10 cellular contexts compared by ENCODE assay signal in genomic region chr16:56662357-56663354, GRCh38.
DNase-seq lines count a peak whose midpoint lies in the region; ATAC-seq and TF ChIP-seq lines count a peak whose summit lies in the region.
"Had no signal": no experiment of that assay in that cellular context is flagged by ENCODE, and none has a peak within 500 bp of the region (broad histone marks: within the 10 kb centered on the region; RNA-seq: fewer than 3 reads in every experiment).

No MANE protein-coding gene starts in this region.

- no CpG with 5 or more reads among the region's 48 CpGs for WGBS in iPS DF 6.9 (ENCODE audit: insufficient coverage, insufficient read length)

- no peaks in the 10 kb centered on the region for H3K9me3 Mint-ChIP-seq in activated T-cell treated with anti-CD3 and anti-CD28 coated beads, Interleukin-2, amount 50 U/mL, for 24 hours
- H3K9me3 Mint-ChIP-seq in stimulated activated naive B cell treated with anti-CD40 and anti-IgM and Interleukin-4, amounts not matched to agents 10 μg/mL and 1 μg/mL and 100 μg/mL, for 72 hours, result no peaks in the 10 kb centered on the region

- H3K4me3 Mint-ChIP-seq in activated T-cell treated with anti-CD3 and anti-CD28 coated beads, Interleukin-2, amount 50 U/mL, for 24 hours, result peak overlapping the region; percentile 80
- H3K4me3 Mint-ChIP-seq in stimulated activated naive B cell treated with anti-CD40 and anti-IgM and Interleukin-4, amounts not matched to agents 10 μg/mL and 1 μg/mL and 100 μg/mL, for 72 hours, result peak overlapping the region; percentile 55 to 71

- peaks cover 2% of the 10 kb centered on the region; the same call in 1 of the 2 replicates for H3K4me1 ChIP-seq in iPS DF 6.9 (ENCODE audit: control insufficient read depth, insufficient read depth, low read length)

- no peak for ATAC-seq in stimulated activated naive B cell treated with anti-CD40 and anti-IgM and Interleukin-4, amounts not matched to agents 10 μg/mL and 1 μg/mL and 100 μg/mL, for 72 hours (replicated peaks)
- ATAC-seq in SK-N-SH treated with all-trans-retinoic acid at 6 μM for 48 hours, result no peak
- ATAC-seq: left colon had no signal

- H3K27ac Mint-ChIP-seq in activated T-cell treated with anti-CD3 and anti-CD28 coated beads, Interleukin-2, amount 50 U/mL, for 24 hours, result peak overlapping the region; percentile 85
- peak overlapping the region; percentile 26 for H3K27ac Mint-ChIP-seq in stimulated activated naive B cell treated with anti-CD40 and anti-IgM and Interleukin-4, amounts not matched to agents 10 μg/mL and 1 μg/mL and 100 μg/mL, for 72 hours

- H3K36me3 ChIP-seq in iPS DF 6.9 (ENCODE audit: control insufficient read depth, insufficient read depth, low read length), result no peaks in the 10 kb centered on the region

- no peak overlapping the region for H3K27ac ChIP-seq in iPS DF 6.9 (ENCODE audit: low read length)
- H3K27ac ChIP-seq: HL-60 had no signal

- H3K9me3 ChIP-seq in iPS DF 6.9 (ENCODE audit: control insufficient read depth, insufficient read depth, low read length), result no peaks in the 10 kb centered on the region

- H3K27me3 Mint-ChIP-seq in activated T-cell treated with anti-CD3 and anti-CD28 coated beads, Interleukin-2, amount 50 U/mL, for 24 hours, result peaks cover 15% of the 10 kb centered on the region
- peaks cover 59 to 68% of the 10 kb centered on the region in 2 donors for H3K27me3 Mint-ChIP-seq in stimulated activated naive B cell treated with anti-CD40 and anti-IgM and Interleukin-4, amounts not matched to agents 10 μg/mL and 1 μg/mL and 100 μg/mL, for 72 hours

- H3K4me1 Mint-ChIP-seq in activated T-cell treated with anti-CD3 and anti-CD28 coated beads, Interleukin-2, amount 50 U/mL, for 24 hours (ENCODE audit: low read depth), result peaks cover 26% of the 10 kb centered on the region
- peaks cover 14 to 24% of the 10 kb centered on the region in 2 donors for H3K4me1 Mint-ChIP-seq in stimulated activated naive B cell treated with anti-CD40 and anti-IgM and Interleukin-4, amounts not matched to agents 10 μg/mL and 1 μg/mL and 100 μg/mL, for 72 hours

- H3K4me3 ChIP-seq in iPS DF 6.9 (ENCODE audit: low read length), result peak overlapping the region; percentile 18; the same call in 1 of the 2 replicates

- in situ Hi-C loops in ACHN (cut with HindIII; ENCODE audit: low pct_ligation_motif_present, low pct_unique_long_range_greater_than_20kb, low sequenced_read_pairs), result no loop called here

- H3K27me3 ChIP-seq in iPS DF 6.9 (ENCODE audit: control insufficient read depth, insufficient read depth, low read length), result peaks cover 96% of the 10 kb centered on the region

- H3K36me3 Mint-ChIP-seq in activated T-cell treated with anti-CD3 and anti-CD28 coated beads, Interleukin-2, amount 50 U/mL, for 24 hours (ENCODE audit: low read depth), result peaks cover 3% of the 10 kb centered on the region
- peaks cover 0 to 3% of the 10 kb centered on the region in 2 donors for H3K36me3 Mint-ChIP-seq in stimulated activated naive B cell treated with anti-CD40 and anti-IgM and Interleukin-4, amounts not matched to agents 10 μg/mL and 1 μg/mL and 100 μg/mL, for 72 hours

- DNase-seq in NCI-H1092 treated with DMSO at 0.1 percent for 48 hours (lab: John Stamatoyannopoulos, UW) (peak; percentile 1), NCI-H1092 (lab: John Stamatoyannopoulos, UW) (no peak), iPS DF 6.9 (ENCODE audit: low read depth, low spot score) (no peak), NCI-H748 (lab: John Stamatoyannopoulos, UW; ENCODE audit: unreplicated experiment) (no peak), ACHN (no peak)
- DNase-seq in activated T-cell treated with anti-CD3 and anti-CD28 coated beads, Interleukin-2, amount 50 U/mL, for 24 hours, result peak; percentile 63
- no peak for DNase-seq in stimulated activated naive B cell treated with anti-CD40 and anti-IgM and Interleukin-4, amounts not matched to agents 10 μg/mL and 1 μg/mL and 100 μg/mL, for 72 hours
- DNase-seq: left colon had no signal

TF ChIP-seq in SK-N-SH treated with all-trans-retinoic acid at 6 μM for 48 hours, 23 proteins besides CTCF, POLR2A, EP300 and RAD21:
- TF ChIP-seq ZFP30 (CRISPR knock-in tag; IDR thresholded peaks at IDR 0.05) (no peak), BACH2 (CRISPR knock-in tag; IDR thresholded peaks at IDR 0.05; ENCODE audit: borderline replicate concordance) (no peak), GLIS3 (CRISPR knock-in tag; IDR thresholded peaks at IDR 0.05) (no peak), TCF4 (CRISPR knock-in tag; IDR thresholded peaks at IDR 0.05; ENCODE audit: borderline replicate concordance) (no peak), ZNF70 (CRISPR knock-in tag; IDR thresholded peaks at IDR 0.05) (no peak), ISL1 (CRISPR knock-in tag; IDR thresholded peaks at IDR 0.05) (no peak), ARNTL (CRISPR knock-in tag; IDR thresholded peaks at IDR 0.05; ENCODE audit: borderline replicate concordance, low read depth) (no peak), TOX (CRISPR knock-in tag; IDR thresholded peaks at IDR 0.05; ENCODE audit: borderline replicate concordance) (no peak), SNAI2 (CRISPR knock-in tag; IDR thresholded peaks at IDR 0.05) (no peak), RARB (CRISPR knock-in tag; IDR thresholded peaks at IDR 0.05) (no peak), CSDC2 (CRISPR knock-in tag; IDR thresholded peaks at IDR 0.05) (no peak), ESRRG (CRISPR knock-in tag; IDR thresholded peaks at IDR 0.05) (no peak)
- TF ChIP-seq, protein P1, sequence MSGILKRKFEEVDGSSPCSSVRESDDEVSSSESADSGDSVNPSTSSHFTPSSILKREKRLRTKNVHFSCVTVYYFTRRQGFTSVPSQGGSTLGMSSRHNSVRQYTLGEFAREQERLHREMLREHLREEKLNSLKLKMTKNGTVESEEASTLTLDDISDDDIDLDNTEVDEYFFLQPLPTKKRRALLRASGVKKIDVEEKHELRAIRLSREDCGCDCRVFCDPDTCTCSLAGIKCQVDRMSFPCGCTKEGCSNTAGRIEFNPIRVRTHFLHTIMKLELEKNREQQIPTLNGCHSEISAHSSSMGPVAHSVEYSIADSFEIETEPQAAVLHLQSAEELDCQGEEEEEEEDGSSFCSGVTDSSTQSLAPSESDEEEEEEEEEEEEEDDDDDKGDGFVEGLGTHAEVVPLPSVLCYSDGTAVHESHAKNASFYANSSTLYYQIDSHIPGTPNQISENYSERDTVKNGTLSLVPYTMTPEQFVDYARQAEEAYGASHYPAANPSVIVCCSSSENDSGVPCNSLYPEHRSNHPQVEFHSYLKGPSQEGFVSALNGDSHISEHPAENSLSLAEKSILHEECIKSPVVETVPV (CRISPR knock-in tag; IDR thresholded peaks at IDR 0.05), result no peak
- TF ChIP-seq, protein P2, sequence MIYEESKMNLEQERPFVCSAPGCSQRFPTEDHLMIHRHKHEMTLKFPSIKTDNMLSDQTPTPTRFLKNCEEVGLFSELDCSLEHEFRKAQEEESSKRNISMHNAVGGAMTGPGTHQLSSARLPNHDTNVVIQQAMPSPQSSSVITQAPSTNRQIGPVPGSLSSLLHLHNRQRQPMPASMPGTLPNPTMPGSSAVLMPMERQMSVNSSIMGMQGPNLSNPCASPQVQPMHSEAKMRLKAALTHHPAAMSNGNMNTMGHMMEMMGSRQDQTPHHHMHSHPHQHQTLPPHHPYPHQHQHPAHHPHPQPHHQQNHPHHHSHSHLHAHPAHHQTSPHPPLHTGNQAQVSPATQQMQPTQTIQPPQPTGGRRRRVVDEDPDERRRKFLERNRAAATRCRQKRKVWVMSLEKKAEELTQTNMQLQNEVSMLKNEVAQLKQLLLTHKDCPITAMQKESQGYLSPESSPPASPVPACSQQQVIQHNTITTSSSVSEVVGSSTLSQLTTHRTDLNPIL (CRISPR knock-in tag; IDR thresholded peaks at IDR 0.05; ENCODE audit: low read depth), result no peak
- TF ChIP-seq, protein P3, sequence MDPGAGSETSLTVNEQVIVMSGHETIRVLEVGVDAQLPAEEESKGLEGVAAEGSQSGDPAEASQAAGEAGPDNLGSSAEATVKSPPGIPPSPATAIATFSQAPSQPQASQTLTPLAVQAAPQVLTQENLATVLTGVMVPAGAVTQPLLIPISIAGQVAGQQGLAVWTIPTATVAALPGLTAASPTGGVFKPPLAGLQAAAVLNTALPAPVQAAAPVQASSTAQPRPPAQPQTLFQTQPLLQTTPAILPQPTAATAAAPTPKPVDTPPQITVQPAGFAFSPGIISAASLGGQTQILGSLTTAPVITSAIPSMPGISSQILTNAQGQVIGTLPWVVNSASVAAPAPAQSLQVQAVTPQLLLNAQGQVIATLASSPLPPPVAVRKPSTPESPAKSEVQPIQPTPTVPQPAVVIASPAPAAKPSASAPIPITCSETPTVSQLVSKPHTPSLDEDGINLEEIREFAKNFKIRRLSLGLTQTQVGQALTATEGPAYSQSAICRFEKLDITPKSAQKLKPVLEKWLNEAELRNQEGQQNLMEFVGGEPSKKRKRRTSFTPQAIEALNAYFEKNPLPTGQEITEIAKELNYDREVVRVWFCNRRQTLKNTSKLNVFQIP (CRISPR knock-in tag; IDR thresholded peaks at IDR 0.05; ENCODE audit: borderline replicate concordance, low read depth), result no peak
- TF ChIP-seq, protein P4, sequence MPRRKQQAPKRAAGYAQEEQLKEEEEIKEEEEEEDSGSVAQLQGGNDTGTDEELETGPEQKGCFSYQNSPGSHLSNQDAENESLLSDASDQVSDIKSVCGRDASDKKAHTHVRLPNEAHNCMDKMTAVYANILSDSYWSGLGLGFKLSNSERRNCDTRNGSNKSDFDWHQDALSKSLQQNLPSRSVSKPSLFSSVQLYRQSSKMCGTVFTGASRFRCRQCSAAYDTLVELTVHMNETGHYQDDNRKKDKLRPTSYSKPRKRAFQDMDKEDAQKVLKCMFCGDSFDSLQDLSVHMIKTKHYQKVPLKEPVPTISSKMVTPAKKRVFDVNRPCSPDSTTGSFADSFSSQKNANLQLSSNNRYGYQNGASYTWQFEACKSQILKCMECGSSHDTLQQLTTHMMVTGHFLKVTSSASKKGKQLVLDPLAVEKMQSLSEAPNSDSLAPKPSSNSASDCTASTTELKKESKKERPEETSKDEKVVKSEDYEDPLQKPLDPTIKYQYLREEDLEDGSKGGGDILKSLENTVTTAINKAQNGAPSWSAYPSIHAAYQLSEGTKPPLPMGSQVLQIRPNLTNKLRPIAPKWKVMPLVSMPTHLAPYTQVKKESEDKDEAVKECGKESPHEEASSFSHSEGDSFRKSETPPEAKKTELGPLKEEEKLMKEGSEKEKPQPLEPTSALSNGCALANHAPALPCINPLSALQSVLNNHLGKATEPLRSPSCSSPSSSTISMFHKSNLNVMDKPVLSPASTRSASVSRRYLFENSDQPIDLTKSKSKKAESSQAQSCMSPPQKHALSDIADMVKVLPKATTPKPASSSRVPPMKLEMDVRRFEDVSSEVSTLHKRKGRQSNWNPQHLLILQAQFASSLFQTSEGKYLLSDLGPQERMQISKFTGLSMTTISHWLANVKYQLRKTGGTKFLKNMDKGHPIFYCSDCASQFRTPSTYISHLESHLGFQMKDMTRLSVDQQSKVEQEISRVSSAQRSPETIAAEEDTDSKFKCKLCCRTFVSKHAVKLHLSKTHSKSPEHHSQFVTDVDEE (CRISPR knock-in tag; IDR thresholded peaks at IDR 0.05), result no peak

Comparison
In these comparisons a context has a peak if more than half of its experiments do, and no peak if none do; other contexts are left out.
1. DNase-seq: peak in NCI-H1092 treated with DMSO at 0.1 percent for 48 hours (single experiment) and activated T-cell treated with anti-CD3 and anti-CD28 coated beads, Interleukin-2, amount 50 U/mL, for 24 hours (single experiment); none in NCI-H1092 (single experiment), iPS DF 6.9 (single experiment), stimulated activated naive B cell treated with anti-CD40 and anti-IgM and Interleukin-4, amounts not matched to agents 10 μg/mL and 1 μg/mL and 100 μg/mL, for 72 hours (single experiment), NCI-H748 (single experiment) and ACHN (single experiment).